In genomic region chr2:197515798-197516761, GRCh38 we compare ENCODE assay signal across 1 cellular context.
TF ChIP-seq lines count a peak whose summit lies in the region.

TSS of gene MOB4 (plus strand) at chr2:197516066. CDS start at chr2:197516087, 21 bp downstream.

TF ChIP-seq in WTC11, 78 proteins besides CTCF, POLR2A, EP300 and RAD21 (continued from another document):
- TF ChIP-seq ZNF532 (CRISPR knock-in tag; IDR thresholded peaks at IDR 0.05; ENCODE audit: borderline replicate concordance) (no peak; the same call in 1 of the 2 replicates), NFYB (CRISPR knock-in tag; conservative IDR thresholded peaks at IDR 0.05; ENCODE audit: low read depth) (peak; percentile 10; the same call in 1 of the 2 replicates), ZNF671 (CRISPR knock-in tag; IDR thresholded peaks at IDR 0.05) (no peak; the same call in 1 of the 2 replicates), KAT7 (CRISPR knock-in tag; IDR thresholded peaks at IDR 0.05; ENCODE audit: borderline replicate concordance) (peak; percentile 99), HMGA2 (CRISPR knock-in tag; IDR thresholded peaks at IDR 0.05) (no peak), ETV6 (CRISPR knock-in tag; IDR thresholded peaks at IDR 0.05) (peak; percentile 97), PRDM15 (CRISPR knock-in tag; IDR thresholded peaks at IDR 0.05) (peak; percentile 56), PREB (CRISPR knock-in tag; IDR thresholded peaks at IDR 0.05; ENCODE audit: borderline replicate concordance) (peak; percentile 93), GRHL2 (CRISPR knock-in tag; IDR thresholded peaks at IDR 0.05; ENCODE audit: insufficient replicate concordance, severe bottlenecking) (no peak)
